In the genomic region with DNA sequence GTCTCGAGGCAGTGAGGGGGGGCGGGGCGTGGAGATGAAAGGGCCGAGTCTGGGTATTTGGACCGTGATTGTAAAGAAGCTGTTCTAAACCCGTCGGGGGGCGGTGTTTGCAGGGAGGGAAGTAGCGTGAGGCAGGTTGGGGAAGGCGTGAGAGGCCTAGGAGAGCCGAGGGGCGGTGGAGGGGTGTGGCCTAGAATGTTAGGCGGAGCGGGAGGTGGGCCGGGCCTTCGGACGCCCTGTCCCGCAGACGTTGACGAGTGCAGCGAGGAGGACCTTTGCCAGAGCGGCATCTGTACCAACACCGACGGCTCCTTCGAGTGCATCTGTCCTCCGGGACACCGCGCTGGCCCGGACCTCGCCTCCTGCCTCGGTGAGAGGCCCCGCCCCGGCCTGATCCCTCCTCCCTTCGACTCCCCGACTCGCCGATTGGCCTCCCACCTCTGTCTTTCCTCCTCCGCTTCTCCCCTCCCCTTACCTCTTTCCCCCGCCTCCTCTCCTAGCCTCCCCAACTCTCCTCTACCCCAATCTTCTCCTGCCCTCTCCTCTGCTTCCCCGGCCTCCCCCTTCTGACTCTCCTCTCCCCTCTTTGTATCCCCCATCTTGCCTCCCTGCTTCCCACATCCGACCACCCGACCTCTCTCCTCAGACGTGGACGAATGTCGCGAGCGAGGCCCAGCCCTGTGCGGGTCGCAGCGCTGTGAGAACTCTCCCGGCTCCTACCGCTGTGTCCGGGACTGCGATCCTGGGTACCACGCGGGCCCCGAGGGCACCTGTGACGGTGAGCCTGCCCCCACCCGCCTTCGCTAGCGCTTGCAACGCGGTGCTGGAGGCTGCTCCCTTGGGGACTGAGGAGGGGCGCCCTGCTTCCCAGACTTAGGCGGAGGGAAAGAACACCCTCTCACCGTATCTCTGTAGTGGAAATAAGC, we compare ENCODE assay signal across 8 cellular contexts.
DNase-seq lines count a peak whose midpoint lies in the region; ATAC-seq and TF ChIP-seq lines count a peak whose summit lies in the region.

No MANE protein-coding gene starts in this region.

- peak; percentile 51 for ATAC-seq in GM21381 (IDR thresholded peaks at IDR 0.05; ENCODE audit: unreplicated experiment)

- H3K27me3 ChIP-seq in iPS-20b (ENCODE audit: insufficient read depth, low read length): peaks cover 40% of the 10 kb centered on the region

- in situ Hi-C loops in astrocyte of the cerebellum (cut with HindIII; ENCODE audit: low sequenced_read_pairs): loop anchor here (10.0 kb wide), 1 partner anchor 59 kb away; no protein-coding TSS in a partner anchor

- H3K27ac ChIP-seq in iPS-20b (ENCODE audit: low read length): peak overlapping the region; percentile 32

- TF ChIP-seq CTCF in astrocyte of the cerebellum (IDR thresholded peaks at IDR 0.05; ENCODE audit: low read depth, low read length, missing control alignments): no peak

- H3K4me3 ChIP-seq in astrocyte of the cerebellum (ENCODE audit: low read depth, low read length): peak overlapping the region; percentile 54
- peak overlapping the region; percentile 92 for H3K4me3 ChIP-seq in iPS-20b (ENCODE audit: low read length)

- H3K9me3 ChIP-seq in iPS-20b (ENCODE audit: insufficient read depth, low read depth, low read length): no peaks in the 10 kb centered on the region

- no peaks in the 10 kb centered on the region for H3K4me1 ChIP-seq in iPS-20b (ENCODE audit: insufficient read depth, low read length)

- peaks cover 7% of the 10 kb centered on the region for H3K36me3 ChIP-seq in iPS-20b (ENCODE audit: insufficient read depth, low read depth, low read length)

- H3K9ac ChIP-seq in iPS-20b (ENCODE audit: low read depth, low read length): peak overlapping the region; percentile 83; the same call in 1 of the 2 replicates

- DNase-seq in AG20443 (ENCODE audit: low spot score) (peak; percentile 87), MV-4-11 (lab: John Stamatoyannopoulos, UW) (peak; percentile 88), T-helper 22 cell (ENCODE audit: low read depth) (peak; percentile 73), astrocyte of the cerebellum (ENCODE audit: low read depth) (no peak), AML-193 (lab: John Stamatoyannopoulos, UW) (no peak)
- peak; percentile 63 to 78 for DNase-seq in stimulated activated CD4-positive, alpha-beta T cell treated with anti-CD3 and anti-CD28 coated beads, Interleukin-1b, Interleukin-23, amount 100 ng/mL, for 1 hour (ENCODE audit: low read depth in 2 of 2)

Comparison
In these comparisons a context has a peak if more than half of its experiments do, and no peak if none do; other contexts are left out.
1. DNase-seq: peak in AG20443 (single experiment), MV-4-11 (single experiment), T-helper 22 cell (single experiment) and stimulated activated CD4-positive, alpha-beta T cell treated with anti-CD3 and anti-CD28 coated beads, Interleukin-1b, Interleukin-23, amount 100 ng/mL, for 1 hour (2 of 2); none in astrocyte of the cerebellum (single experiment) and AML-193 (0 of 2).